Comparison of ENCODE assay signal across 17 cellular contexts in genomic region chr10:13810536-13810935, GRCh38.
DNase-seq lines count a peak whose midpoint lies in the region; ATAC-seq and TF ChIP-seq lines count a peak whose summit lies in the region.
"Had no signal": no experiment of that assay in that cellular context is flagged by ENCODE, and none has a peak within 500 bp of the region (broad histone marks: within the 10 kb centered on the region; RNA-seq: fewer than 3 reads in every experiment).

No MANE protein-coding gene starts in this region.

- no peaks in the 10 kb centered on the region for H3K27me3 Mint-ChIP-seq in activated T-helper 17 cell treated with anti-CD3 and anti-CD28 coated beads, Interleukin-2, amount 50 U/mL, for 72 hours

- H3K4me3 ChIP-seq in left ventricle myocardium inferior = no peak overlapping the region
- H3K4me3 ChIP-seq in SJCRH30 = no peak overlapping the region
- no peak overlapping the region for H3K4me3 ChIP-seq in thyroid gland (replicated peaks in 1 of 3)
- H3K4me3 ChIP-seq: GM23248 had no signal

- H3K27ac ChIP-seq in left ventricle myocardium inferior (replicated peaks) (peak overlapping the region; percentile 10), SJCRH30 (no peak overlapping the region), thyroid gland (peak overlapping the region; percentile 44 to 74 (median 59))
- H3K27ac ChIP-seq: 22Rv1, GM23248 had no signal

- no peaks in the 10 kb centered on the region for H3K36me3 Mint-ChIP-seq in activated T-helper 17 cell treated with anti-CD3 and anti-CD28 coated beads, Interleukin-2, amount 50 U/mL, for 72 hours (ENCODE audit: low read depth)
- H3K36me3 Mint-ChIP-seq: CD14-positive monocyte; CD8-positive, alpha-beta T cell had no signal

- H3K9me3 ChIP-seq in left ventricle myocardium inferior (replicated peaks) (no peaks in the 10 kb centered on the region), SJCRH30 (replicated peaks) (no peaks in the 10 kb centered on the region), thyroid gland (no peaks in the 10 kb centered on the region)

- H3K27me3 ChIP-seq in left ventricle myocardium inferior (ENCODE audit: low read depth) (no peaks in the 10 kb centered on the region), SJCRH30 (no peaks in the 10 kb centered on the region), thyroid gland (no peaks in the 10 kb centered on the region)

- no peak for TF ChIP-seq POLR2A in thyroid gland (IDR thresholded peaks at IDR 0.05)

- no peak overlapping the region for H3K27ac Mint-ChIP-seq in activated T-helper 17 cell treated with anti-CD3 and anti-CD28 coated beads, Interleukin-2, amount 50 U/mL, for 72 hours
- H3K27ac Mint-ChIP-seq: CD14-positive monocyte; CD8-positive, alpha-beta T cell had no signal

- no peak overlapping the region for H3K4me3 Mint-ChIP-seq in activated T-helper 17 cell treated with anti-CD3 and anti-CD28 coated beads, Interleukin-2, amount 50 U/mL, for 72 hours
- H3K4me3 Mint-ChIP-seq: CD8-positive, alpha-beta T cell had no signal

- H3K36me3 ChIP-seq in left ventricle myocardium inferior (no peaks in the 10 kb centered on the region), SJCRH30 (no peaks in the 10 kb centered on the region), thyroid gland (no peaks in the 10 kb centered on the region)

- intact Hi-C loops in left ventricle myocardium inferior (cut with micrococcal nuclease) = no loop called here
- intact Hi-C loops in left ventricle myocardium superior (cut with micrococcal nuclease) = no loop called here
- intact Hi-C loops in thyroid gland (cut with DNase I) = no loop called here

- no peaks in the 10 kb centered on the region for H3K9me3 Mint-ChIP-seq in activated T-helper 17 cell treated with anti-CD3 and anti-CD28 coated beads, Interleukin-2, amount 50 U/mL, for 72 hours
- H3K9me3 Mint-ChIP-seq: CD8-positive, alpha-beta T cell had no signal

- peaks cover 49% of the 10 kb centered on the region for H3K4me1 ChIP-seq in left ventricle myocardium inferior
- no peaks in the 10 kb centered on the region; the same call in 1 of the 2 replicates for H3K4me1 ChIP-seq in SJCRH30
- H3K4me1 ChIP-seq in thyroid gland = peaks cover 40 to 51% of the 10 kb centered on the region in 2 donors

- TF ChIP-seq CTCF in left ventricle myocardium inferior (IDR thresholded peaks at IDR 0.05; ENCODE audit: borderline replicate concordance) (no peak), thyroid gland (IDR thresholded peaks at IDR 0.05) (no peak)

- H3K4me1 Mint-ChIP-seq in activated T-helper 17 cell treated with anti-CD3 and anti-CD28 coated beads, Interleukin-2, amount 50 U/mL, for 72 hours = no peaks in the 10 kb centered on the region
- H3K4me1 Mint-ChIP-seq: CD14-positive monocyte had no signal

- 78 to 80% methylated on average over 4 of the region's 4 CpGs for WGBS in thyroid gland, 2 donors

- ATAC-seq in left ventricle myocardium superior = no peak
- no peak for ATAC-seq in activated T-helper 17 cell treated with anti-CD3 and anti-CD28 coated beads, Interleukin-2, amount 50 U/mL, for 72 hours (replicated peaks)
- ATAC-seq: CD8-positive, alpha-beta T cell had no signal

- DNase-seq in left ventricle myocardium inferior = no peak
- no peak for DNase-seq in left ventricle myocardium superior
- DNase-seq in SJCRH30 = peak; percentile 26 to 56
- peak; percentile 63 for DNase-seq in myocyte (ENCODE audit: low read depth)
- DNase-seq in thyroid gland = peak in 1 of 2 donors; percentile 26
- DNase-seq in SIG-M5 treated with dmso at 0.1 percent for 504 hours (lab: John Stamatoyannopoulos, UW; ENCODE audit: unreplicated experiment) = no peak
- DNase-seq in ureter (ENCODE audit: low spot score) = no peak
- DNase-seq: CD8-positive, alpha-beta T cell; COR-L47; DMS153; DMS79 treated with DMSO at 0.1 percent for 48 hours; GDM1; GM23248; H7 had no signal

Comparison
In these comparisons a context has a peak if more than half of its experiments do, and no peak if none do; other contexts are left out.
1. DNase-seq: peak in SJCRH30 (2 of 2) and myocyte (single experiment); none in left ventricle myocardium inferior (single experiment), left ventricle myocardium superior (single experiment), SIG-M5 treated with dmso at 0.1 percent for 504 hours (single experiment) and ureter (single experiment).